In the genomic region with DNA sequence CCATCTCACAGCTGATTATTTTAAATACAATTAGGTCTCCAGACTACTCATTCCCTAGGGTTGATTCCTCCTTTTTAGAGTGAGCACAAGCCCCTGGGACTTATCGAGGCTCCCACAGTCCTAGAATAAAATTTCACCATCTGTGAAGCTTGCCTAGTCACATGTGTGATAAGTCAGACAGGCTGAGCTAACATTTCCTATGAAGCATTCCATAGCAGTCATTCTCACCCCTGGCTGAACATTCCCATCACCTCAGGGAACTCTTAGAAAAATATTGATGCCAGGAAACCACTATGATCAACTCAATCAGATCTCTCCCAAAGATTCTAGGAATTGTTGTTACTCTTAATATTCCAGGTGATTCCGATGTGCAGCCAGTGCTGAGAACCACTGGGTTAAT, we compare ENCODE assay signal across 13 cellular contexts. TPM values are rescaled to one million over a fixed set of nuclear protein-coding genes. Genes with fewer than 3 reads are reported as not detected.
A peak's percentile ranks its signal among the peaks of the same experiment; 100 is the strongest.
DNase-seq lines count a peak whose midpoint lies in the region; TF ChIP-seq lines count a peak whose summit lies in the region.
"Had no signal": no experiment of that assay in that cellular context is flagged by ENCODE, and none has a peak within 500 bp of the region (broad histone marks: within the 10 kb centered on the region; RNA-seq: fewer than 3 reads in every experiment).

No MANE protein-coding gene starts in this region.

- no peak for TF ChIP-seq POLR2A in erythroblast (IDR thresholded peaks at IDR 0.05; ENCODE audit: low read length)

- H3K4me3 ChIP-seq in foreskin fibroblast (ENCODE audit: low read depth in 1 of 2, low read length in 2 of 2) = no peak overlapping the region

- intact Hi-C loops in posterior vena cava (cut with DNase I) = no loop called here

- no peak for TF ChIP-seq CTCF in foreskin fibroblast (IDR thresholded peaks at IDR 0.05; ENCODE audit: low read depth, low read length)

- peak; percentile 72 for DNase-seq in EH (ENCODE audit: low read depth)
- peak; percentile 54 for DNase-seq in amniotic epithelial cell (ENCODE audit: low read depth)
- peak; percentile 52 to 70 for DNase-seq in foreskin fibroblast
- DNase-seq in non-pigmented ciliary epithelial cell (ENCODE audit: low read depth) = peak; percentile 31
- no peak for DNase-seq in KG1 (lab: John Stamatoyannopoulos, UW)
- no peak for DNase-seq in posterior vena cava (ENCODE audit: low spot score)
- no peak for DNase-seq in nucleus accumbens (lab: John Stamatoyannopoulos, UW)
- DNase-seq in erythroblast (lab: John Stamatoyannopoulos, UW) = no peak
- DNase-seq: cerebellar nuclear complex; MM.1S; naive thymus-derived CD4-positive, alpha-beta T cell; NCI-H345; stimulated activated CD4-positive, alpha-beta T cell treated with anti-CD3 and anti-CD28 coated beads, Interleukin-15, amount 100 ng/mL, for 24 hours had no signal

RNA-seq across cellular contexts. Expression of a gene that starts 37.7 kb away (rescaled TPM):
- 10 to 100 TPM; 68.9 to 94.0 TPM for total RNA-seq in posterior vena cava

Comparison
In these comparisons a context has a peak if more than half of its experiments do, and no peak if none do; other contexts are left out.
1. DNase-seq: peak in EH (single experiment), amniotic epithelial cell (single experiment), foreskin fibroblast (2 of 2) and non-pigmented ciliary epithelial cell (single experiment); none in KG1 (single experiment), posterior vena cava (single experiment), nucleus accumbens (0 of 56) and erythroblast (0 of 2).